30 cellular contexts compared by ENCODE assay signal in the genomic region with DNA sequence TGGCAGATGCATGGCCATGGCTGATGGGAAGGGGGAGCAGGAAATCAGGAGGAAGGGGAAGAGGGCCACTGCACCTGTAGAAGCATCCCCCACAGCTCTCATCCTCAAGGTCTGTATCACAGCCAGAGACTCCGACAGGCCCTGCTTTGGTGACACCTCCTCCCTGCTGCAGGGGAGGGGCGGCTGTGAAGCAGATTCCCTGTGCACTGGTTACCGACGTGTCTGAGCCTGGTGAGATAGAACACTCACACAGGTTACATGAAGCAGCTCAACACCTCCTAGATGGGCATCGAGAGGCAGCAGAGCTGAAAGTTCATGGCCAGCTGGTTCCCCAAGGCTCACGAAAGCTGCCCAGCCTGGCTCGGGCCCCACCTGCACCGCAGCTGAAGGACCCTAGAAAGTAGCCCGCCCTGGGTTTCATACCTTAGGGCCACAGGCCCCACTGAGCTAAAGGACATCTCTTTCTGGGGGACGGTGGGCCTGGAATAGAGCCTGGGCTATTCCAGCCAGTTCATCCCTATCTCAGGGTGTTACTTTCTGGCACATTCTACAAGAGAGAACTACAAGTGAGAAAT. TPM values are rescaled to one million over a fixed set of nuclear protein-coding genes. Genes with fewer than 3 reads are reported as not detected.
"Had no signal": no experiment of that assay in that cellular context is flagged by ENCODE, and none has a peak within 500 bp of the region (broad histone marks: within the 10 kb centered on the region; RNA-seq: fewer than 3 reads in every experiment).

No MANE protein-coding gene starts in this region.

- H3K27me3 ChIP-seq: colonic mucosa, hepatocyte had no signal

- H2AFZ ChIP-seq: hepatocyte had no signal

- H3K4me1 Mint-ChIP-seq: endodermal cell, immature natural killer cell, mesothelial cell of epicardium had no signal

- H3K36me3 ChIP-seq: colonic mucosa, esophagus squamous epithelium, gastroesophageal sphincter, heart left ventricle, left ventricle myocardium inferior, lower lobe of right lung had no signal

- DNase-seq: colonic mucosa; cortex of kidney; effector CD8-positive, alpha-beta T cell; effector memory CD8-positive, alpha-beta T cell; endodermal cell; erythroblast; esophagus squamous epithelium; foreskin fibroblast; foreskin melanocyte; heart left ventricle; hypothalamus; immature natural killer cell; islet precursor cell; kidney; kidney glomerular epithelial cell; left colon; left ventricle myocardium inferior; lower lobe of right lung; mesenchymal stem cell; mucosa of descending colon had no signal

- H3K9me3 Mint-ChIP-seq: dendritic cell treated with granulocyte-macrophage colony-stimulating factor and Interleukin-4, amounts not matched to agents 40 ng/mL and 50 ng/mL, for 4 days; effector memory CD8-positive, alpha-beta T cell; endodermal cell; immature natural killer cell; mesothelial cell of epicardium had no signal

- H3K79me2 ChIP-seq: hepatocyte had no signal

- H3K27me3 Mint-ChIP-seq: dendritic cell treated with granulocyte-macrophage colony-stimulating factor and Interleukin-4, amounts not matched to agents 40 ng/mL and 50 ng/mL, for 4 days had no signal

- H3K36me3 Mint-ChIP-seq: immature natural killer cell, mesothelial cell of epicardium had no signal

- H3K4me2 ChIP-seq: hepatocyte had no signal

- H3K4me3 Mint-ChIP-seq: dendritic cell treated with granulocyte-macrophage colony-stimulating factor and Interleukin-4, amounts not matched to agents 40 ng/mL and 50 ng/mL, for 4 days; effector memory CD8-positive, alpha-beta T cell; endodermal cell; immature natural killer cell; mesothelial cell of epicardium had no signal

- H3K9me3 ChIP-seq: colonic mucosa, esophagus squamous epithelium, gastroesophageal sphincter, heart left ventricle, left ventricle myocardium inferior, lower lobe of right lung, mucosa of descending colon had no signal

- ATAC-seq: effector memory CD8-positive, alpha-beta T cell; esophagus mucosa; gastroesophageal sphincter; heart left ventricle; left colon; left lobe of liver; lower lobe of right lung; mucosa of descending colon had no signal

- H3K27ac ChIP-seq: colonic mucosa, epithelial cell of prostate, esophagus squamous epithelium, gastroesophageal sphincter, heart left ventricle, hepatocyte, left ventricle myocardium inferior, lower lobe of right lung had no signal

- H3K4me1 ChIP-seq: colonic mucosa, esophagus squamous epithelium, gastroesophageal sphincter, lower lobe of right lung had no signal

- H3K27ac Mint-ChIP-seq: dendritic cell treated with granulocyte-macrophage colony-stimulating factor and Interleukin-4, amounts not matched to agents 40 ng/mL and 50 ng/mL, for 4 days; effector memory CD8-positive, alpha-beta T cell; endodermal cell; immature natural killer cell; mesothelial cell of epicardium had no signal

- H3K4me3 ChIP-seq: colonic mucosa, esophagus squamous epithelium, gastroesophageal sphincter, heart left ventricle, hepatocyte, left ventricle myocardium inferior, lower lobe of right lung, mucosa of descending colon had no signal

RNA-seq across cellular contexts. Expression of a gene that starts 30.2 kb away (rescaled TPM):
- total RNA-seq: chondrocyte, lung microvascular endothelial cell, myocyte had no signal
- polyA plus RNA-seq: immature natural killer cell had no signal
